Comparison of ENCODE assay signal across 1 cellular context in the genomic region with DNA sequence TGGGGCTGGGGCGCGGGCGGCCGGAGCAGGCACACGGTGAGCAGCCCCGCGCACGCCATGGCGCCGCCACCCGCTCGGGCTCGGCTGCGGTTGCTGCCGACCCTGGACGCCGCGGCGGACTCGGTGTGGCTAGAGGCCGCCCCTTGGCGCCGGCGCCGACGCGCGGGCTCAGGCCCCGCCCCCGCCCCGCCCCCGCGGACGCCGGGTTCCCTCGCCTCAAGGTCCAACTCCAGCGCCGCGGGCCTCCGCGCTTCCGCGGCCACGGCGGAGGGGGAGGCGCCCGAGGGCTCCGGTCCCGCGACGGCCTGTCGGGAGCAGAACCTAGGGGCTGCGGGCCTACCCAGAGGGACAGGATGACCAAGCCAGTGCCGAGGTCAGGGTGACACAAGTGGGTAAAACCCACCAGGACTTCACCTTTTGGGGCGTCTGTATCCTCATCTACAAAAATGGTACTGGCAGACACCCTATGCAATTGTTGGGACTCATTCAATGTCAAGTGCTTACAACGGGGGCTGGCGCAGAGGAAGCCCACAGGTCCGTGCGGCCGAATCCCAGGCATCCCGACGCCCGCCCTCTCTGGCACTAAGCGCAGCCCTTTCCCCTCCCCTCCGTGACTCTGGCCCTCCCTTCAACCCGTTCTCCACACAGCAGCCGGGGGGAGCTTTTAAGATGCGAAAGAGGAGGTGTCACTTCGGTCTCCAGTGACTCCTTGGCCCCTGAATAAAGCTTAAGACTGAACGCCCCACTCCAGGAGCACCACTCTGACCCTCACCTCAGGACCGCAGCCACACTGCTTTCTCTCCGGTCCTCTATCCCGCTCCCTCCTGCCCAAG.
TF ChIP-seq lines count a peak whose summit lies in the region.

Gene NECAB3, minus strand, starts transcription at position 135 of the 833 bp plus-strand sequence. Its CDS starts 76 bp downstream, at position 59.

TF ChIP-seq in HepG2, 621 proteins besides CTCF, POLR2A, EP300 and RAD21 (continued from another document and continues in another):
- TF ChIP-seq ZNF672 (CRISPR knock-in tag; IDR thresholded peaks at IDR 0.05): no peak
- peak; percentile 58; the same call in 1 of the 2 replicates for TF ChIP-seq ETV6 (CRISPR knock-in tag; conservative IDR thresholded peaks at IDR 0.05)
- 0 out of 2 replicates have a peak, but pooled peaks have one; percentile 41 for TF ChIP-seq ZNF335 (CRISPR knock-in tag; IDR thresholded peaks at IDR 0.05)
- TF ChIP-seq ZNF362 (CRISPR knock-in tag; IDR thresholded peaks at IDR 0.05; ENCODE audit: borderline replicate concordance): peak; percentile 51; the same call in 1 of the 2 replicates
- TF ChIP-seq MAZ (IDR thresholded peaks at IDR 0.05; ENCODE audit: borderline replicate concordance, low read depth, low read length): no peak
- TF ChIP-seq MAZ (CRISPR knock-in tag; IDR thresholded peaks at IDR 0.05; ENCODE audit: low read depth): peak; percentile 86
- no peak for TF ChIP-seq MAFG (CRISPR knock-in tag; IDR thresholded peaks at IDR 0.05)
- TF ChIP-seq ZNF597 (CRISPR knock-in tag; IDR thresholded peaks at IDR 0.05): 0 out of 2 replicates have a peak, but pooled peaks have one; percentile 43
- TF ChIP-seq ZNF503 (CRISPR knock-in tag; IDR thresholded peaks at IDR 0.05): 0 out of 2 replicates have a peak, but pooled peaks have one; percentile 52
- peak; percentile 54; the same call in 1 of the 2 replicates for TF ChIP-seq SAFB2 (CRISPR knock-in tag; IDR thresholded peaks at IDR 0.05; ENCODE audit: borderline replicate concordance, low read depth)
- no peak for TF ChIP-seq ZNF446 (CRISPR knock-in tag; IDR thresholded peaks at IDR 0.05)
- no peak for TF ChIP-seq ARID3A (IDR thresholded peaks at IDR 0.05; ENCODE audit: low read depth, low read length)
- peak; percentile 71 for TF ChIP-seq TAF1 (CRISPR knock-in tag; IDR thresholded peaks at IDR 0.05)
- no peak for TF ChIP-seq PAF1 (CRISPR knock-in tag; IDR thresholded peaks at IDR 0.05)
- peak; percentile 93 for TF ChIP-seq ZNF136 (CRISPR knock-in tag; IDR thresholded peaks at IDR 0.05; ENCODE audit: low read depth)
- no peak; the same call in 1 of the 2 replicates for TF ChIP-seq ZNF589 (CRISPR knock-in tag; conservative IDR thresholded peaks at IDR 0.05)
- TF ChIP-seq, protein P1, sequence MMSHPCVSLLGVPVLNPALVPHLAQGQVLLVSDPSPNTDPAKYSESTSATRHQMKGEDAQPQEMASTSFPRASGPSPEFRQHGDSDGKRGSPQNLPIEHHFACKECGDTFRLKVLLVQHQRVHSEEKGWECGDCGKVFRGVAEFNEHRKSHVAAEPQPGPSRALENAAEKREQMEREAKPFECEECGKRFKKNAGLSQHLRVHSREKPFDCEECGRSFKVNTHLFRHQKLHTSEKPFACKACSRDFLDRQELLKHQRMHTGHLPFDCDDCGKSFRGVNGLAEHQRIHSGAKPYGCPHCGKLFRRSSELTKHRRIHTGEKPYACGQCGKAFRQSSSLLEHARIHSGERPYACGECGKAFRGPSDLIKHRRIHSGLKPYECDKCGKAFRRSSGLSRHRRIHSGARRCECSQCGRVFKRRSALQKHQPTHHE (CRISPR knock-in tag; IDR thresholded peaks at IDR 0.05; ENCODE audit: borderline replicate concordance): no peak; the same call in 1 of the 2 replicates
- TF ChIP-seq KLF12 (CRISPR knock-in tag; IDR thresholded peaks at IDR 0.05; ENCODE audit: borderline replicate concordance): peak; percentile 88
- peak; percentile 93 for TF ChIP-seq ZC3H13 (CRISPR knock-in tag; IDR thresholded peaks at IDR 0.05)
- TF ChIP-seq ZNF776 (CRISPR knock-in tag; IDR thresholded peaks at IDR 0.05): peak; percentile 83; the same call in 1 of the 2 replicates
- no peak for TF ChIP-seq ATM (IDR thresholded peaks at IDR 0.05; ENCODE audit: borderline replicate concordance)
- TF ChIP-seq ZNF777 (CRISPR knock-in tag; IDR thresholded peaks at IDR 0.05): peak; percentile 95
- 0 out of 2 replicates have a peak, but pooled peaks have one; percentile 18 for TF ChIP-seq PPARG (CRISPR knock-in tag; conservative IDR thresholded peaks at IDR 0.05)
- 0 out of 2 replicates have a peak, but pooled peaks have one; percentile 73 for TF ChIP-seq ZNF484 (CRISPR knock-in tag; IDR thresholded peaks at IDR 0.05; ENCODE audit: borderline replicate concordance, low read depth)
- no peak; the same call in 1 of the 2 replicates for TF ChIP-seq SMAD1 (CRISPR knock-in tag; IDR thresholded peaks at IDR 0.05; ENCODE audit: borderline replicate concordance, low read depth)
- TF ChIP-seq TMF1 (CRISPR knock-in tag; IDR thresholded peaks at IDR 0.05; ENCODE audit: low read depth): peak; percentile 89
- no peak for TF ChIP-seq NONO (IDR thresholded peaks at IDR 0.05)
- peak; percentile 91 for TF ChIP-seq NONO (CRISPR knock-in tag; conservative IDR thresholded peaks at IDR 0.05)
- TF ChIP-seq KIAA2018 (CRISPR knock-in tag; IDR thresholded peaks at IDR 0.05; ENCODE audit: borderline replicate concordance): no peak
- peak; percentile 88; the same call in 1 of the 2 replicates for TF ChIP-seq ZSCAN12 (CRISPR knock-in tag; IDR thresholded peaks at IDR 0.05)
- TF ChIP-seq NKX3-1 (CRISPR knock-in tag; IDR thresholded peaks at IDR 0.05): peak; percentile 70
- TF ChIP-seq ZNF703 (CRISPR knock-in tag; IDR thresholded peaks at IDR 0.05; ENCODE audit: borderline replicate concordance): 0 out of 2 replicates have a peak, but pooled peaks have one; percentile 63
- TF ChIP-seq ZNF577 (CRISPR knock-in tag; IDR thresholded peaks at IDR 0.05; ENCODE audit: borderline replicate concordance, low read depth): no peak
- TF ChIP-seq FOXK1 (CRISPR knock-in tag; IDR thresholded peaks at IDR 0.05; ENCODE audit: borderline replicate concordance, low read depth): no peak
